Comparison of ENCODE assay signal across 1 cellular context in the genomic region with DNA sequence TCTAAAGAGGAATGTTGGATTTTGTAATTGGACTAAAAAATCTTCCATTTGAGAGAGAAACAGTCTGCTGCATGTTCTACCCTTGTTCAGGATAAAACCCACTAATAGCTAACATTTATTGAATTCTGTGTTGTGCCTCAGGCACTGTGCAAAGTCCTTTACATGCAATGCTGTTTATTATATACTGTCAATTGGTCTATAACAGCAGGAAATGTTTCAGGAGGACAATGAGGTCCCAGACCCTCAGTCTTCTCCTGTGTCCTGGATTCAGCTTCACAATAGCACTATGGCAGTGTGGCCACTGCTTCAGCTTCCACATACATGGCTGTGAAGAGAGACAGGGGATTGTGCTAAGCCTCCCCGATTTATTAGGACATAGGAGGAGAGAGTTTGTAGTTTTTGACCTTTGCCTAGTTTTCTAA.
TF ChIP-seq lines count a peak whose summit lies in the region.

No MANE protein-coding gene starts in this region.

TF ChIP-seq in IMR-90, 13 proteins besides CTCF, POLR2A, EP300 and RAD21:
- no peak for TF ChIP-seq FOS (IDR thresholded peaks at IDR 0.05; ENCODE audit: low read depth, low read length)
- no peak for TF ChIP-seq BHLHE40 (IDR thresholded peaks at IDR 0.05; ENCODE audit: low read depth, low read length)
- TF ChIP-seq RFX5 (IDR thresholded peaks at IDR 0.05; ENCODE audit: low read depth, low read length) = no peak
- no peak for TF ChIP-seq RCOR1 (IDR thresholded peaks at IDR 0.05; ENCODE audit: insufficient replicate concordance, low read length)
- TF ChIP-seq, protein P1, sequence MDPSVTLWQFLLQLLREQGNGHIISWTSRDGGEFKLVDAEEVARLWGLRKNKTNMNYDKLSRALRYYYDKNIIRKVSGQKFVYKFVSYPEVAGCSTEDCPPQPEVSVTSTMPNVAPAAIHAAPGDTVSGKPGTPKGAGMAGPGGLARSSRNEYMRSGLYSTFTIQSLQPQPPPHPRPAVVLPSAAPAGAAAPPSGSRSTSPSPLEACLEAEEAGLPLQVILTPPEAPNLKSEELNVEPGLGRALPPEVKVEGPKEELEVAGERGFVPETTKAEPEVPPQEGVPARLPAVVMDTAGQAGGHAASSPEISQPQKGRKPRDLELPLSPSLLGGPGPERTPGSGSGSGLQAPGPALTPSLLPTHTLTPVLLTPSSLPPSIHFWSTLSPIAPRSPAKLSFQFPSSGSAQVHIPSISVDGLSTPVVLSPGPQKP (IDR thresholded peaks at IDR 0.05; ENCODE audit: borderline replicate concordance, low read depth, low read length) = no peak
- TF ChIP-seq MXI1 (IDR thresholded peaks at IDR 0.05; ENCODE audit: borderline replicate concordance, low read depth, low read length) = no peak
- TF ChIP-seq MAFK (IDR thresholded peaks at IDR 0.05; ENCODE audit: low read depth, low read length) = no peak
- TF ChIP-seq, protein P2, sequence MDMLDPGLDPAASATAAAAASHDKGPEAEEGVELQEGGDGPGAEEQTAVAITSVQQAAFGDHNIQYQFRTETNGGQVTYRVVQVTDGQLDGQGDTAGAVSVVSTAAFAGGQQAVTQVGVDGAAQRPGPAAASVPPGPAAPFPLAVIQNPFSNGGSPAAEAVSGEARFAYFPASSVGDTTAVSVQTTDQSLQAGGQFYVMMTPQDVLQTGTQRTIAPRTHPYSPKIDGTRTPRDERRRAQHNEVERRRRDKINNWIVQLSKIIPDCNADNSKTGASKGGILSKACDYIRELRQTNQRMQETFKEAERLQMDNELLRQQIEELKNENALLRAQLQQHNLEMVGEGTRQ (IDR thresholded peaks at IDR 0.05; ENCODE audit: low read depth, low read length) = no peak
- TF ChIP-seq SMC3 (IDR thresholded peaks at IDR 0.05; ENCODE audit: low read depth, low read length) = no peak
- no peak for TF ChIP-seq NFE2L2 (IDR thresholded peaks at IDR 0.05; ENCODE audit: low read depth, low read length)
- TF ChIP-seq MAZ (IDR thresholded peaks at IDR 0.05; ENCODE audit: borderline replicate concordance, low read depth, low read length) = no peak
